ENCODE assay signal across 8 cellular contexts in genomic region chr19:49487277-49488045, GRCh38.
DNase-seq lines count a peak whose midpoint lies in the region; ATAC-seq and TF ChIP-seq lines count a peak whose summit lies in the region.

Gene RPL13A (plus strand): TSS chr19:49487608. CDS start chr19:49487630, 22 bp downstream.

- no peaks in the 10 kb centered on the region for H3K9me3 Mint-ChIP-seq in central memory CD8-positive, alpha-beta T cell

- peak within 1 kb of the TSS; percentile 68 for H3K4me3 ChIP-seq in AG09309 (ENCODE audit: control insufficient read depth, low read depth, low read length)

- peaks cover 50% of the 10 kb centered on the region for H3K4me1 Mint-ChIP-seq in central memory CD8-positive, alpha-beta T cell

- H3K27ac Mint-ChIP-seq in central memory CD8-positive, alpha-beta T cell (ENCODE audit: low read depth) = peak within 1 kb of the TSS; percentile 94

- TF ChIP-seq CTCF in AG09309 (IDR thresholded peaks at IDR 0.05; ENCODE audit: control insufficient read depth, insufficient read depth, low read depth, low read length, missing control alignments) = no peak

- peak within 1 kb of the TSS; percentile 95 for H3K4me3 Mint-ChIP-seq in central memory CD8-positive, alpha-beta T cell

- peak; percentile 96 for DNase-seq in AG09309 (ENCODE audit: low read depth)
- DNase-seq in NCI-H446 (lab: John Stamatoyannopoulos, UW) = peak; percentile 99 to 100
- DNase-seq in activated CD4-positive, CD25-positive, alpha-beta regulatory T cell treated with anti-CD3 and anti-CD28 coated beads, Interleukin-2, amount 50 U/mL, for 16 hours (ENCODE audit: low read depth, low spot score) = peak; percentile 99
- DNase-seq in central memory CD8-positive, alpha-beta T cell (ENCODE audit: low spot score in 2 of 2) = peak; percentile 97 to 99
- peak; percentile 98 for DNase-seq in iris pigment epithelial cell (ENCODE audit: low read depth)
- DNase-seq in stimulated activated CD4-positive, alpha-beta T cell treated with anti-CD3 and anti-CD28 coated beads, Interleukin-12 subunit alpha, Interleukin-12 subunit beta, amount 100 ng/mL, for 24 hours (ENCODE audit: low read depth in 2 of 2) = peak; percentile 99 to 100

- peaks cover 80% of the 10 kb centered on the region for H3K36me3 Mint-ChIP-seq in central memory CD8-positive, alpha-beta T cell (ENCODE audit: insufficient read depth)

- no peaks in the 10 kb centered on the region for H3K27me3 Mint-ChIP-seq in central memory CD8-positive, alpha-beta T cell

- ATAC-seq in GM19025 (IDR thresholded peaks at IDR 0.05; ENCODE audit: low read depth, unreplicated experiment) (peak; percentile 94), HG03342 (IDR thresholded peaks at IDR 0.05; ENCODE audit: unreplicated experiment) (peak; percentile 84)
- peak; percentile 89 for ATAC-seq in central memory CD8-positive, alpha-beta T cell (replicated peaks; ENCODE audit: extremely low read depth, poor library complexity, severe bottlenecking)

Comparison
In these comparisons a context has a peak if more than half of its experiments do, and no peak if none do; other contexts are left out.
1. Peak in every context shown above with its lines: DNase-seq, ATAC-seq and H3K4me3 ChIP-seq.